Comparison of ENCODE assay signal across 1 cellular context in the genomic region with DNA sequence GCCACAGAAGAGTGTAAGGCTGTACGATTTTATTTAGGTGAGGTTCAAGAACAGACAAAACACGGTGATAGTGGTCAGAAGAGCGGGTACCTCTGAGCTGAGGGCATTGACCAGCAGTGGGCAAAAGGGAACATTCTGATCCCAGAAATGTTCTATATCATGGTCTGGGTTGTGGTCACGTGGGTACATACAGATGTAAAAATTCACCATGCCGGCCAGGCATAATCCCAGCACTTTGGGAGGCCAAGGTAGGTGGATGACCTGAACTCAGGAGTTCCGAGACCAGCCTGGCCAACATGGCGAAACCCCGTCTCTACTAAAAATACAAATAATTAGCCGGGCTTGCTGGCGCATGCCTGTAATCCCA.
TF ChIP-seq lines count a peak whose summit lies in the region.

No MANE protein-coding gene starts in this region.

TF ChIP-seq in SK-N-SH, 30 proteins besides CTCF, POLR2A, EP300 and RAD21 (continued from another document):
- TF ChIP-seq ZBTB33 (IDR thresholded peaks at IDR 0.05; ENCODE audit: borderline replicate concordance, low read depth): no peak
- TF ChIP-seq RCOR1 (IDR thresholded peaks at IDR 0.05; ENCODE audit: low read length): no peak
- TF ChIP-seq NFIC (IDR thresholded peaks at IDR 0.05; ENCODE audit: borderline replicate concordance): no peak
- TF ChIP-seq TEAD4 (IDR thresholded peaks at IDR 0.05; ENCODE audit: borderline replicate concordance, insufficient read depth): no peak
- no peak for TF ChIP-seq YY1 (IDR thresholded peaks at IDR 0.05; ENCODE audit: low read depth)
- no peak for TF ChIP-seq TAF1 (IDR thresholded peaks at IDR 0.05; ENCODE audit: borderline replicate concordance, low read depth, low read length)
